In the genomic region with DNA sequence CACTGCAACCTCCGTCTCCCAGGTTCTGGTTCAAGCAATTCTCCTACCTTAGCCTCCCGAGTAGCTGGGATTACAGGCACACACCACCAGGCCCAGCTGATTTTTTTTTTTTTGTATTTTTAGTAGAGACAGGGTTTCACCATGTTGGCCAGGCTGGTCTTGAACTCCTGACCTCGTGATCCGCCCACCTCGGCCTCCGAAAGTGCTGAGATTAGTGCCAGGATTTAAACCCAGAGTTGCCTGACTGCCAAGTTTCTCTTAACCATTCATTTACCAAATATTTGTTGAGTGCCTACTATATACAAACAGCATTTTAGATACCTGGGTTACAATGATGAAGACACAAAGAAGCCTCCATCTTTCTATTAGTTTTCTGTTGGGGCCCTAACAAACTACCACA, we compare ENCODE assay signal across 2 cellular contexts. TPM values are rescaled to one million over a fixed set of nuclear protein-coding genes. Genes with fewer than 3 reads are reported as not detected.
"Had no signal": no experiment of that assay in that cellular context is flagged by ENCODE, and none has a peak within 500 bp of the region (broad histone marks: within the 10 kb centered on the region; RNA-seq: fewer than 3 reads in every experiment).

No MANE protein-coding gene starts in this region.

RNA-seq across cellular contexts. Expression of a gene that starts 18.3 kb away (rescaled TPM):
- total RNA-seq: LHCN-M2, MCF 10A had no signal
